9 cellular contexts compared by ENCODE assay signal in genomic region chr16:67173323-67173722, GRCh38. TPM values are rescaled to one million over a fixed set of nuclear protein-coding genes. Genes with fewer than 3 reads are reported as not detected.
DNase-seq lines count a peak whose midpoint lies in the region; ATAC-seq and TF ChIP-seq lines count a peak whose summit lies in the region.
"Had no signal": no experiment of that assay in that cellular context is flagged by ENCODE, and none has a peak within 500 bp of the region (broad histone marks: within the 10 kb centered on the region; RNA-seq: fewer than 3 reads in every experiment).

No MANE protein-coding gene starts in this region.

- no TSS peak for BruUV-seq in MCF 10A (replicated peaks; lab: Mats Ljungman, UMichigan)

- H3K27ac ChIP-seq in heart left ventricle = peak overlapping the region; percentile 80 to 97 (median 92)
- H3K27ac ChIP-seq in mucosa of rectum (ENCODE audit: low read depth in 2 of 2, low read length in 2 of 2) = peak overlapping the region; percentile 95 to 96
- peak overlapping the region; percentile 73 to 74 for H3K27ac ChIP-seq in uterus

- POLR2A ChIA-PET in MCF 10A (lab: Yijun Ruan, JAX) = interaction anchor here (0.6 to 6.5 kb wide), 15 partner anchors 11 to 391 kb away, joined by 3 to 94 read pairs (median 7); partner anchors contain the start of genes EXOC3L1, FBXL8, FHOD1 and MATCAP1

- TF ChIP-seq POLR2A in heart left ventricle (IDR thresholded peaks at IDR 0.05) = no peak
- no peak for TF ChIP-seq POLR2A in uterus (IDR thresholded peaks at IDR 0.05)

- peaks cover 0 to 9% (median 0%) of the 10 kb centered on the region in 9 donors for H3K27me3 ChIP-seq in heart left ventricle
- H3K27me3 ChIP-seq in mucosa of rectum (ENCODE audit: control insufficient read depth in 2 of 2, insufficient read depth in 2 of 2, low read length in 2 of 2) = no peaks in the 10 kb centered on the region
- no peaks in the 10 kb centered on the region for H3K27me3 ChIP-seq in uterus

- TF ChIP-seq CTCF in heart left ventricle (IDR thresholded peaks at IDR 0.05) (no peak), MCF 10A (IDR thresholded peaks at IDR 0.05; ENCODE audit: unreplicated experiment) (no peak), uterus (IDR thresholded peaks at IDR 0.05) (no peak)

- H3K4me3 ChIP-seq in heart left ventricle = peak overlapping the region in 10 of 12 donors; percentile 29 to 65 (median 54)
- H3K4me3 ChIP-seq in mucosa of rectum (ENCODE audit: low read length in 2 of 2) = peak overlapping the region; percentile 60 to 77
- H3K4me3 ChIP-seq in uterus = peak overlapping the region in 1 of 2 donors; percentile 37

- H3K36me3 ChIP-seq in heart left ventricle (peaks cover 0 to 13% (median 0%) of the 10 kb centered on the region in 9 donors), mucosa of rectum (ENCODE audit: control insufficient read depth in 2 of 2, insufficient read depth in 2 of 2, low read length in 2 of 2) (no peaks in the 10 kb centered on the region), uterus (no peaks in the 10 kb centered on the region)

- H3K4me3 Mint-ChIP-seq in MCF 10A (ENCODE audit: unreplicated experiment) = peak overlapping the region; percentile 81

- intact Hi-C loops in heart left ventricle (cut with DNase I) = loop anchor here in 3 of 10 donors (5.0 to 10.0 kb wide), 2 partner anchors 59 to 74 kb away; partner anchors contain the start of genes FHOD1 (in 2 of the 3) and SLC9A5 (in 2 of the 3)
- intact Hi-C loops in cardiac septum (cut with DNase I) = no loop called here
- intact Hi-C loops in MCF 10A (cut with micrococcal nuclease) = no loop called here
- intact Hi-C loops in uterus (cut with DNase I; ENCODE audit: low total_unique reads) = no loop called here

- no peaks in the 10 kb centered on the region for H3K9me3 Mint-ChIP-seq in MCF 10A (ENCODE audit: unreplicated experiment)

- 92 to 98% (median 94%) methylated on average over 1 of the region's 1 CpG for WGBS in heart left ventricle, 4 donors

- H3K4me1 Mint-ChIP-seq in MCF 10A (ENCODE audit: insufficient read depth, unreplicated experiment) = peaks cover 55% of the 10 kb centered on the region

- H3K9me3 ChIP-seq in heart left ventricle (no peaks in the 10 kb centered on the region), mucosa of rectum (ENCODE audit: control insufficient read depth in 2 of 2, low read length in 2 of 2) (no peaks in the 10 kb centered on the region), uterus (no peaks in the 10 kb centered on the region)

- DNase-seq in heart left ventricle = no peak
- no peak for DNase-seq in cardiac septum (ENCODE audit: low spot score)
- DNase-seq in MCF 10A (ENCODE audit: unreplicated experiment) = no peak
- DNase-seq in uterus = no peak
- no peak for DNase-seq in HUDEP-2 (lab: John Stamatoyannopoulos, UW; ENCODE audit: unreplicated experiment in 76 of 76)
- DNase-seq in NCI-H446 treated with DMSO at 0.1 percent for 48 hours (lab: John Stamatoyannopoulos, UW) = no peak
- DNase-seq in GM19238 (ENCODE audit: insufficient read length, low spot score) = no peak
- DNase-seq: SIG-M5 had no signal

- H3K27ac Mint-ChIP-seq in MCF 10A (ENCODE audit: low read depth, unreplicated experiment) = peak overlapping the region; percentile 79

- H3K4me1 ChIP-seq in heart left ventricle (peaks cover 5 to 67% (median 53%) of the 10 kb centered on the region in 12 donors), mucosa of rectum (ENCODE audit: control insufficient read depth in 2 of 2, insufficient read depth in 2 of 2, low read length in 2 of 2) (peaks cover 37 to 39% of the 10 kb centered on the region in 2 donors), uterus (peaks cover 0 to 10% of the 10 kb centered on the region in 2 donors)

- no peaks in the 10 kb centered on the region for H3K27me3 Mint-ChIP-seq in MCF 10A (ENCODE audit: insufficient read depth, unreplicated experiment)

- no peak for ATAC-seq in heart left ventricle

- CTCF ChIA-PET in MCF 10A (lab: Yijun Ruan, JAX) = interaction anchor here (0.6 to 2.2 kb wide), 14 partner anchors 9 to 372 kb away, joined by 3 to 9 read pairs (median 4); partner anchors contain the start of genes FBXL8, TERB1, TMEM208 and TRADD

- peak overlapping the region; percentile 77 to 83 for H3K9ac ChIP-seq in mucosa of rectum (ENCODE audit: low read depth in 1 of 2, low read length in 2 of 2)

- H3K36me3 Mint-ChIP-seq in MCF 10A (ENCODE audit: insufficient read depth, unreplicated experiment) = peaks cover 23% of the 10 kb centered on the region

RNA-seq across cellular contexts. Expression of gene NOL3, which starts 3.0 kb away (rescaled TPM):
- total RNA-seq in heart left ventricle (100 to 1,000 TPM in 1 of 9 donors, 10 to 100 TPM in 8; 64.9 to 119 (median 77.4) TPM), cardiac septum (86.3 TPM), MCF 10A (2022) (49.8 and 65.7 TPM in 2 replicates), uterus (10 to 100 TPM in 2 of 4 donors, 1 to 10 TPM in 2; 3.3 to 29.7 (median 17.0) TPM)
- 100 to 1,000 TPM; 112 to 121 TPM for polyA plus RNA-seq in heart left ventricle

RNA-seq across cellular contexts. Expression of gene HSF4, which starts 8.8 kb away (rescaled TPM):
- 10 to 100 TPM; 11.6 to 62.4 (median 35.4) TPM for total RNA-seq in heart left ventricle
- 10 to 100 TPM in 1 of 2 donors, 1 to 10 TPM in 1; 5.9 to 62.5 TPM for polyA plus RNA-seq in heart left ventricle
- 49.1 TPM for total RNA-seq in cardiac septum
- total RNA-seq in MCF 10A (2022) = 34.3 and 34.8 TPM in 2 replicates
- total RNA-seq in uterus = 10 to 100 TPM in 3 of 4 donors, not detected in 1; 11.3 to 51.9 (median 42.3) TPM

RNA-seq across cellular contexts. Expression of gene MATCAP1, which starts 10.4 kb away (rescaled TPM):
- total RNA-seq in heart left ventricle = 10 to 100 TPM in 5 of 9 donors, 1 to 10 TPM in 4; 4.1 to 21.6 (median 11.1) TPM
- polyA plus RNA-seq in heart left ventricle = 10 to 100 TPM; 10.2 to 15.5 TPM
- total RNA-seq in cardiac septum = 22.2 TPM
- total RNA-seq in MCF 10A (2022) = 18.1 and 18.7 TPM in 2 replicates
- total RNA-seq in uterus = 10 to 100 TPM; 10.9 to 35.4 (median 20.5) TPM

RNA-seq across cellular contexts. Expression of gene FBXL8, which starts 13.6 kb away (rescaled TPM):
- 10 to 100 TPM in 1 of 9 donors, 1 to 10 TPM in 8; 5.0 to 13.4 (median 7.2) TPM for total RNA-seq in heart left ventricle
- 1 to 10 TPM; 5.4 to 9.2 TPM for polyA plus RNA-seq in heart left ventricle
- 9.5 TPM for total RNA-seq in cardiac septum
- total RNA-seq in MCF 10A (2022) = 15.9 and 17.2 TPM in 2 replicates
- total RNA-seq in uterus = 10 to 100 TPM in 2 of 4 donors, 1 to 10 TPM in 1, not detected in 1; 2.6 to 47.4 (median 14.1) TPM

RNA-seq across cellular contexts. Expression of gene TRADD, which starts 13.6 kb away (rescaled TPM):
- 10 to 100 TPM in 4 of 9 donors, 1 to 10 TPM in 5; 4.7 to 14.3 (median 8.4) TPM for total RNA-seq in heart left ventricle
- polyA plus RNA-seq in heart left ventricle = 10 to 100 TPM in 1 of 2 donors, 1 to 10 TPM in 1; 6.8 to 16.2 TPM
- total RNA-seq in cardiac septum = 11.0 TPM
- 12.9 and 13.3 TPM in 2 replicates for total RNA-seq in MCF 10A (2022)
- 10 to 100 TPM in 2 of 4 donors, 1 to 10 TPM in 2; 2.6 to 21.0 (median 10.6) TPM for total RNA-seq in uterus
